Comparison of ENCODE assay signal across 1 cellular context in the genomic region with DNA sequence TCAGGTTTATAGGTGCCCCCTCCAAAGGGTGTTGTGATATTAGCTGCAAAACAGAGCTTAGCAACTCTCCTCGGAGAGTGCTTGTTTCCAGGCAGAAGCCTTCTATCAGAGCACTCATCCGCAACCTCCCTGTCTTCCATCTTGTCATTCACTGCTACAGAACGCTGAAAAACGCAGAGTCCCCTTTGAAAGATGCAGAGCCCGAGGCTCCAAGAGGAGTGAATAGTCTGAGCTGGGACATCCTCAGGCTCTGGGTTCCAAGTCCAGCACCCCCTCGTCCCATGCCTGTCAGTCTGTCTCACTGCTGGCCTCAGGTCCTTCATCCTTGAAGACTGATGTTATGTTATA.
TF ChIP-seq lines count a peak whose summit lies in the region.

No MANE protein-coding gene starts in this region.

TF ChIP-seq in H1, 55 proteins besides CTCF, POLR2A, EP300 and RAD21:
- TF ChIP-seq SIRT6 (IDR thresholded peaks at IDR 0.05; ENCODE audit: low read length) (no peak), GTF2F1 (IDR thresholded peaks at IDR 0.05; ENCODE audit: borderline replicate concordance, low read depth, low read length) (no peak), MAFK (IDR thresholded peaks at IDR 0.05; ENCODE audit: low read depth, low read length) (no peak), NRF1 (IDR thresholded peaks at IDR 0.05; ENCODE audit: low read depth, low read length) (no peak), KDM1A (IDR thresholded peaks at IDR 0.05; ENCODE audit: borderline replicate concordance, low read length) (no peak), SP4 (IDR thresholded peaks at IDR 0.05; ENCODE audit: low read length) (no peak)
